1 cellular context compared by ENCODE assay signal in the genomic region with DNA sequence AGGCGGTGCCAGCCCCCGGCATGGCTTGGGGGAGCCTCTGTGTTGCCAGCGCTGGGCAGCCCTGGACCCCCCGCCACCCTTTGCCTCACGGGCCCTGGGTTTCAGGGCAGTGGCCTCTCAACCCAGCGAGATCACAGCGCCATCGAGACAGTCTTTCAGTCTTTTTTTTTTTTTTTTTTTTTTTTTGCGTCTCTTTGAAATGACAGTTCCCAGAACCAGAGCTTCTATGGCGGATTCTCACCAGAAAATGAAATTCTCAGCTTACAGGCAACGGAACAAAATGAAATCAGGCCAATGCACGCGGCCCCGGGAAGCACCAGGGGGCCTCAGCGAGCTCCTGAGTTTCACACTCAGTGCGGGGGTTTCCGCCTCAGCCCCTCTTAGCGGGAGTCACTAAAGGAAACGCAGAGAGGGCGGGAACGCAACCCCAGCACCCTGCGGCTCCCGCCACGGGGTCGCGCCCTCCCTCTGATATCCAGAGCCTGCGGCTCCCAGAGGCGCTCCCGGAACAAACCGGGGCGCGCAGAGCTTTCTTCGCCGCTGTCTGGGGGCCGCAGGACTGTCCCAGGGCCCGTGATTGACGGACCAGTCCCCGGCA.
A peak's percentile ranks its signal among the peaks of the same experiment; 100 is the strongest.
TF ChIP-seq lines count a peak whose summit lies in the region.

No MANE protein-coding gene starts in this region.

TF ChIP-seq in HepG2, 621 proteins besides CTCF, POLR2A, EP300 and RAD21 (continued from another document):
- TF ChIP-seq, protein P1, sequence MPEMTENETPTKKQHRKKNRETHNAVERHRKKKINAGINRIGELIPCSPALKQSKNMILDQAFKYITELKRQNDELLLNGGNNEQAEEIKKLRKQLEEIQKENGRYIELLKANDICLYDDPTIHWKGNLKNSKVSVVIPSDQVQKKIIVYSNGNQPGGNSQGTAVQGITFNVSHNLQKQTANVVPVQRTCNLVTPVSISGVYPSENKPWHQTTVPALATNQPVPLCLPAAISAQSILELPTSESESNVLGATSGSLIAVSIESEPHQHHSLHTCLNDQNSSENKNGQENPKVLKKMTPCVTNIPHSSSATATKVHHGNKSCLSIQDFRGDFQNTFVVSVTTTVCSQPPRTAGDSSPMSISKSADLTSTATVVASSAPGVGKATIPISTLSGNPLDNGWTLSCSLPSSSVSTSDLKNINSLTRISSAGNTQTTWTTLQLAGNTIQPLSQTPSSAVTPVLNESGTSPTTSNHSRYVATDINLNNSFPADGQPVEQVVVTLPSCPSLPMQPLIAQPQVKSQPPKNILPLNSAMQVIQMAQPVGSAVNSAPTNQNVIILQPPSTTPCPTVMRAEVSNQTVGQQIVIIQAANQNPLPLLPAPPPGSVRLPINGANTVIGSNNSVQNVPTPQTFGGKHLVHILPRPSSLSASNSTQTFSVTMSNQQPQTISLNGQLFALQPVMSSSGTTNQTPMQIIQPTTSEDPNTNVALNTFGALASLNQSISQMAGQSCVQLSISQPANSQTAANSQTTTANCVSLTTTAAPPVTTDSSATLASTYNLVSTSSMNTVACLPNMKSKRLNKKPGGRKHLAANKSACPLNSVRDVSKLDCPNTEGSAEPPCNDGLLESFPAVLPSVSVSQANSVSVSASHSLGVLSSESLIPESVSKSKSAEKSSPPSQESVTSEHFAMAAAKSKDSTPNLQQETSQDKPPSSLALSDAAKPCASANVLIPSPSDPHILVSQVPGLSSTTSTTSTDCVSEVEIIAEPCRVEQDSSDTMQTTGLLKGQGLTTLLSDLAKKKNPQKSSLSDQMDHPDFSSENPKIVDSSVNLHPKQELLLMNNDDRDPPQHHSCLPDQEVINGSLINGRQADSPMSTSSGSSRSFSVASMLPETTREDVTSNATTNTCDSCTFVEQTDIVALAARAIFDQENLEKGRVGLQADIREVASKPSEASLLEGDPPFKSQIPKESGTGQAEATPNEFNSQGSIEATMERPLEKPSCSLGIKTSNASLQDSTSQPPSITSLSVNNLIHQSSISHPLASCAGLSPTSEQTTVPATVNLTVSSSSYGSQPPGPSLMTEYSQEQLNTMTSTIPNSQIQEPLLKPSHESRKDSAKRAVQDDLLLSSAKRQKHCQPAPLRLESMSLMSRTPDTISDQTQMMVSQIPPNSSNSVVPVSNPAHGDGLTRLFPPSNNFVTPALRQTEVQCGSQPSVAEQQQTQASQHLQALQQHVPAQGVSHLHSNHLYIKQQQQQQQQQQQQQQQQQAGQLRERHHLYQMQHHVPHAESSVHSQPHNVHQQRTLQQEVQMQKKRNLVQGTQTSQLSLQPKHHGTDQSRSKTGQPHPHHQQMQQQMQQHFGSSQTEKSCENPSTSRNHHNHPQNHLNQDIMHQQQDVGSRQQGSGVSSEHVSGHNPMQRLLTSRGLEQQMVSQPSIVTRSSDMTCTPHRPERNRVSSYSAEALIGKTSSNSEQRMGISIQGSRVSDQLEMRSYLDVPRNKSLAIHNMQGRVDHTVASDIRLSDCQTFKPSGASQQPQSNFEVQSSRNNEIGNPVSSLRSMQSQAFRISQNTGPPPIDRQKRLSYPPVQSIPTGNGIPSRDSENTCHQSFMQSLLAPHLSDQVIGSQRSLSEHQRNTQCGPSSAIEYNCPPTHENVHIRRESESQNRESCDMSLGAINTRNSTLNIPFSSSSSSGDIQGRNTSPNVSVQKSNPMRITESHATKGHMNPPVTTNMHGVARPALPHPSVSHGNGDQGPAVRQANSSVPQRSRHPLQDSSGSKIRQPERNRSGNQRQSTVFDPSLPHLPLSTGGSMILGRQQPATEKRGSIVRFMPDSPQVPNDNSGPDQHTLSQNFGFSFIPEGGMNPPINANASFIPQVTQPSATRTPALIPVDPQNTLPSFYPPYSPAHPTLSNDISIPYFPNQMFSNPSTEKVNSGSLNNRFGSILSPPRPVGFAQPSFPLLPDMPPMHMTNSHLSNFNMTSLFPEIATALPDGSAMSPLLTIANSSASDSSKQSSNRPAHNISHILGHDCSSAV (CRISPR knock-in tag; IDR thresholded peaks at IDR 0.05; ENCODE audit: borderline replicate concordance), result no peak
- no peak for TF ChIP-seq ZNF788 (CRISPR knock-in tag; IDR thresholded peaks at IDR 0.05; ENCODE audit: borderline replicate concordance)
- no peak for TF ChIP-seq TRIM24 (CRISPR knock-in tag; IDR thresholded peaks at IDR 0.05)
- TF ChIP-seq BRCA1 (CRISPR knock-in tag; IDR thresholded peaks at IDR 0.05), result no peak
- TF ChIP-seq RBM39 (IDR thresholded peaks at IDR 0.05; ENCODE audit: low read depth, low read length, poor library complexity, severe bottlenecking), result peak; percentile 49
- peak; percentile 58; the same call in 1 of the 2 replicates for TF ChIP-seq GABPB1 (CRISPR knock-in tag; IDR thresholded peaks at IDR 0.05)
- no peak for TF ChIP-seq ZNF713 (CRISPR knock-in tag; IDR thresholded peaks at IDR 0.05)
- TF ChIP-seq, protein P2, sequence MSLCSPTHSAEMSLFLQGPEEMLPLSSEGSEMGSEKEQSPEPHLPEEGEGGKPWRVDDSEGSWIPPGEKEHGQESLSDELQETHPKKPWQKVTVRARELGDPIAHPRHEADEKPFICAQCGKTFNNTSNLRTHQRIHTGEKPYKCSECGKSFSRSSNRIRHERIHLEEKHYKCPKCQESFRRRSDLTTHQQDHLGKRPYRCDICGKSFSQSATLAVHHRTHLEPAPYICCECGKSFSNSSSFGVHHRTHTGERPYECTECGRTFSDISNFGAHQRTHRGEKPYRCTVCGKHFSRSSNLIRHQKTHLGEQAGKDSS (CRISPR knock-in tag; IDR thresholded peaks at IDR 0.05; ENCODE audit: borderline replicate concordance, low read depth), result no peak
- 0 out of 2 replicates have a peak, but pooled peaks have one; percentile 14 for TF ChIP-seq ELF3 (CRISPR knock-in tag; IDR thresholded peaks at IDR 0.05)
- TF ChIP-seq, protein P3, sequence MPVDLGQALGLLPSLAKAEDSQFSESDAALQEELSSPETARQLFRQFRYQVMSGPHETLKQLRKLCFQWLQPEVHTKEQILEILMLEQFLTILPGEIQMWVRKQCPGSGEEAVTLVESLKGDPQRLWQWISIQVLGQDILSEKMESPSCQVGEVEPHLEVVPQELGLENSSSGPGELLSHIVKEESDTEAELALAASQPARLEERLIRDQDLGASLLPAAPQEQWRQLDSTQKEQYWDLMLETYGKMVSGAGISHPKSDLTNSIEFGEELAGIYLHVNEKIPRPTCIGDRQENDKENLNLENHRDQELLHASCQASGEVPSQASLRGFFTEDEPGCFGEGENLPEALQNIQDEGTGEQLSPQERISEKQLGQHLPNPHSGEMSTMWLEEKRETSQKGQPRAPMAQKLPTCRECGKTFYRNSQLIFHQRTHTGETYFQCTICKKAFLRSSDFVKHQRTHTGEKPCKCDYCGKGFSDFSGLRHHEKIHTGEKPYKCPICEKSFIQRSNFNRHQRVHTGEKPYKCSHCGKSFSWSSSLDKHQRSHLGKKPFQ (CRISPR knock-in tag; IDR thresholded peaks at IDR 0.05; ENCODE audit: insufficient replicate concordance), result peak; percentile 32
- no peak for TF ChIP-seq ZNF546 (CRISPR knock-in tag; conservative IDR thresholded peaks at IDR 0.05)
- 0 out of 2 replicates have a peak, but pooled peaks have one; percentile 17 for TF ChIP-seq ZNF670 (CRISPR knock-in tag; IDR thresholded peaks at IDR 0.05; ENCODE audit: borderline replicate concordance)
- no peak for TF ChIP-seq GABPA (IDR thresholded peaks at IDR 0.05; ENCODE audit: low read depth, low read length)
- TF ChIP-seq GABPA (CRISPR knock-in tag; IDR thresholded peaks at IDR 0.05; ENCODE audit: low read depth), result peak; percentile 45
- TF ChIP-seq PHF21A (CRISPR knock-in tag; IDR thresholded peaks at IDR 0.05), result peak; percentile 35; the same call in 1 of the 2 replicates
- TF ChIP-seq HNRNPLL (IDR thresholded peaks at IDR 0.05; ENCODE audit: low read depth, low read length, poor library complexity, severe bottlenecking), result peak; percentile 5
- TF ChIP-seq, protein P4, sequence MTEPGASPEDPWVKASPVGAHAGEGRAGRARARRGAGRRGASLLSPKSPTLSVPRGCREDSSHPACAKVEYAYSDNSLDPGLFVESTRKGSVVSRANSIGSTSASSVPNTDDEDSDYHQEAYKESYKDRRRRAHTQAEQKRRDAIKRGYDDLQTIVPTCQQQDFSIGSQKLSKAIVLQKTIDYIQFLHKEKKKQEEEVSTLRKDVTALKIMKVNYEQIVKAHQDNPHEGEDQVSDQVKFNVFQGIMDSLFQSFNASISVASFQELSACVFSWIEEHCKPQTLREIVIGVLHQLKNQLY (CRISPR knock-in tag; IDR thresholded peaks at IDR 0.05), result no peak
- TF ChIP-seq, protein P5, sequence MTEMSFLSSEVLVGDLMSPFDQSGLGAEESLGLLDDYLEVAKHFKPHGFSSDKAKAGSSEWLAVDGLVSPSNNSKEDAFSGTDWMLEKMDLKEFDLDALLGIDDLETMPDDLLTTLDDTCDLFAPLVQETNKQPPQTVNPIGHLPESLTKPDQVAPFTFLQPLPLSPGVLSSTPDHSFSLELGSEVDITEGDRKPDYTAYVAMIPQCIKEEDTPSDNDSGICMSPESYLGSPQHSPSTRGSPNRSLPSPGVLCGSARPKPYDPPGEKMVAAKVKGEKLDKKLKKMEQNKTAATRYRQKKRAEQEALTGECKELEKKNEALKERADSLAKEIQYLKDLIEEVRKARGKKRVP (CRISPR knock-in tag; IDR thresholded peaks at IDR 0.05), result no peak
- TF ChIP-seq, protein P6, sequence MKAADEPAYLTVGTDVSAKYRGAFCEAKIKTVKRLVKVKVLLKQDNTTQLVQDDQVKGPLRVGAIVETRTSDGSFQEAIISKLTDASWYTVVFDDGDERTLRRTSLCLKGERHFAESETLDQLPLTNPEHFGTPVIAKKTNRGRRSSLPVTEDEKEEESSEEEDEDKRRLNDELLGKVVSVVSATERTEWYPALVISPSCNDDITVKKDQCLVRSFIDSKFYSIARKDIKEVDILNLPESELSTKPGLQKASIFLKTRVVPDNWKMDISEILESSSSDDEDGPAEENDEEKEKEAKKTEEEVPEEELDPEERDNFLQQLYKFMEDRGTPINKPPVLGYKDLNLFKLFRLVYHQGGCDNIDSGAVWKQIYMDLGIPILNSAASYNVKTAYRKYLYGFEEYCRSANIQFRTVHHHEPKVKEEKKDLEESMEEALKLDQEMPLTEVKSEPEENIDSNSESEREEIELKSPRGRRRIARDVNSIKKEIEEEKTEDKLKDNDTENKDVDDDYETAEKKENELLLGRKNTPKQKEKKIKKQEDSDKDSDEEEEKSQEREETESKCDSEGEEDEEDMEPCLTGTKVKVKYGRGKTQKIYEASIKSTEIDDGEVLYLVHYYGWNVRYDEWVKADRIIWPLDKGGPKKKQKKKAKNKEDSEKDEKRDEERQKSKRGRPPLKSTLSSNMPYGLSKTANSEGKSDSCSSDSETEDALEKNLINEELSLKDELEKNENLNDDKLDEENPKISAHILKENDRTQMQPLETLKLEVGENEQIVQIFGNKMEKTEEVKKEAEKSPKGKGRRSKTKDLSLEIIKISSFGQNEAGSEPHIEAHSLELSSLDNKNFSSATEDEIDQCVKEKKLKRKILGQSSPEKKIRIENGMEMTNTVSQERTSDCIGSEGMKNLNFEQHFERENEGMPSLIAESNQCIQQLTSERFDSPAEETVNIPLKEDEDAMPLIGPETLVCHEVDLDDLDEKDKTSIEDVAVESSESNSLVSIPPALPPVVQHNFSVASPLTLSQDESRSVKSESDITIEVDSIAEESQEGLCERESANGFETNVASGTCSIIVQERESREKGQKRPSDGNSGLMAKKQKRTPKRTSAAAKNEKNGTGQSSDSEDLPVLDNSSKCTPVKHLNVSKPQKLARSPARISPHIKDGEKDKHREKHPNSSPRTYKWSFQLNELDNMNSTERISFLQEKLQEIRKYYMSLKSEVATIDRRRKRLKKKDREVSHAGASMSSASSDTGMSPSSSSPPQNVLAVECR (CRISPR knock-in tag; IDR thresholded peaks at IDR 0.05; ENCODE audit: borderline replicate concordance), result 0 out of 2 replicates have a peak, but pooled peaks have one; percentile 5
- 0 out of 2 replicates have a peak, but pooled peaks have one; percentile 9 for TF ChIP-seq SAP130 (CRISPR knock-in tag; IDR thresholded peaks at IDR 0.05; ENCODE audit: low read depth)
- no peak for TF ChIP-seq TCF7 (IDR thresholded peaks at IDR 0.05; ENCODE audit: low read depth)
